ENCODE assay signal across 10 cellular contexts in genomic region chr5:66661149-66661548, GRCh38.
DNase-seq lines count a peak whose midpoint lies in the region; ATAC-seq and TF ChIP-seq lines count a peak whose summit lies in the region.
"Had no signal": no experiment of that assay in that cellular context is flagged by ENCODE, and none has a peak within 500 bp of the region (broad histone marks: within the 10 kb centered on the region; RNA-seq: fewer than 3 reads in every experiment).

No MANE protein-coding gene starts in this region.

- peak overlapping the region in 5 of 10 donors; percentile 17 to 59 (median 33) for H3K27ac ChIP-seq in heart right ventricle
- no peak overlapping the region for H3K27ac ChIP-seq in ascending aorta

- TF ChIP-seq CTCF in heart right ventricle (IDR thresholded peaks at IDR 0.05) (no peak), ascending aorta (IDR thresholded peaks at IDR 0.05) (no peak), natural killer cell (IDR thresholded peaks at IDR 0.05) (no peak)

- H3K36me3 ChIP-seq in adipocyte (ENCODE audit: control insufficient read depth, insufficient read depth, low read length, severe bottlenecking) (no peaks in the 10 kb centered on the region), heart right ventricle (no peaks in the 10 kb centered on the region), ascending aorta (no peaks in the 10 kb centered on the region)

- H3K4me3 Mint-ChIP-seq in natural killer cell = no peak overlapping the region
- H3K4me3 Mint-ChIP-seq: nephron; stimulated activated memory B cell treated with anti-CD40 and anti-IgM and Interleukin-4, amounts not matched to agents 10 μg/mL and 1 μg/mL and 100 μg/mL, for 72 hours had no signal

- ATAC-seq in heart right ventricle (peak; percentile 60 to 82 (median 78)), HG03095 (IDR thresholded peaks at IDR 0.05; ENCODE audit: unreplicated experiment) (no peak), natural killer cell (no peak)
- ATAC-seq: stimulated activated memory B cell treated with anti-CD40 and anti-IgM and Interleukin-4, amounts not matched to agents 10 μg/mL and 1 μg/mL and 100 μg/mL, for 72 hours had no signal

- DNase-seq in GM04504 (ENCODE audit: low read depth) = peak; percentile 53
- peak; percentile 2 for DNase-seq in adipocyte (ENCODE audit: low read depth)
- DNase-seq in heart right ventricle = peak; percentile 26 to 54
- DNase-seq in retina = peak; percentile 25
- DNase-seq in ascending aorta (ENCODE audit: low spot score in 2 of 2) = no peak
- no peak for DNase-seq in ecto neural progenitor cell (ENCODE audit: low spot score)
- no peak for DNase-seq in natural killer cell

- H3K4me1 ChIP-seq in adipocyte (ENCODE audit: control insufficient read depth, insufficient read depth, low read length) (peaks cover 15% of the 10 kb centered on the region), heart right ventricle (peaks cover 3 to 37% (median 14%) of the 10 kb centered on the region in 9 donors), ascending aorta (no peaks in the 10 kb centered on the region)

- intact Hi-C loops in heart right ventricle (cut with DNase I) (no loop called here), ascending aorta (cut with DNase I) (no loop called here), natural killer cell (cut with micrococcal nuclease) (no loop called here)

- H3K4me3 ChIP-seq in adipocyte (ENCODE audit: low read length) = no peak overlapping the region
- H3K4me3 ChIP-seq in heart right ventricle = no peak overlapping the region
- H3K4me3 ChIP-seq in ascending aorta = no peak overlapping the region

- peaks cover 5 to 11% of the 10 kb centered on the region in 2 donors for H3K9me3 Mint-ChIP-seq in natural killer cell
- H3K9me3 Mint-ChIP-seq: nephron had no signal

- H3K27ac Mint-ChIP-seq in natural killer cell = no peak overlapping the region
- H3K27ac Mint-ChIP-seq: nephron; stimulated activated memory B cell treated with anti-CD40 and anti-IgM and Interleukin-4, amounts not matched to agents 10 μg/mL and 1 μg/mL and 100 μg/mL, for 72 hours had no signal

- H3K36me3 Mint-ChIP-seq in natural killer cell = no peaks in the 10 kb centered on the region

- H3K9ac ChIP-seq in adipocyte (ENCODE audit: low read length) = no peak overlapping the region

- H3K9me3 ChIP-seq in adipocyte (ENCODE audit: control insufficient read depth, low read length) (no peaks in the 10 kb centered on the region), heart right ventricle (no peaks in the 10 kb centered on the region), ascending aorta (no peaks in the 10 kb centered on the region)

- H3K4me1 Mint-ChIP-seq in natural killer cell = no peaks in the 10 kb centered on the region
- H3K4me1 Mint-ChIP-seq: stimulated activated memory B cell treated with anti-CD40 and anti-IgM and Interleukin-4, amounts not matched to agents 10 μg/mL and 1 μg/mL and 100 μg/mL, for 72 hours had no signal

- peaks cover 12 to 22% of the 10 kb centered on the region in 2 donors for H3K27me3 Mint-ChIP-seq in natural killer cell (ENCODE audit: low read depth in 2 of 2)
- H3K27me3 Mint-ChIP-seq: stimulated activated memory B cell treated with anti-CD40 and anti-IgM and Interleukin-4, amounts not matched to agents 10 μg/mL and 1 μg/mL and 100 μg/mL, for 72 hours had no signal

- 4 to 27% methylated on average over 3 of the region's 3 CpGs for WGBS in heart right ventricle, 2 donors

- H3K27me3 ChIP-seq in adipocyte (replicated peaks; ENCODE audit: control insufficient read depth, insufficient read depth, low read length) (no peaks in the 10 kb centered on the region), heart right ventricle (no peaks in the 10 kb centered on the region), ascending aorta (no peaks in the 10 kb centered on the region)

Comparison
In these comparisons a context has a peak if more than half of its experiments do, and no peak if none do; other contexts are left out.
1. DNase-seq: peak in GM04504 (single experiment), adipocyte (single experiment), heart right ventricle (2 of 2) and retina (single experiment); none in ascending aorta (0 of 2), ecto neural progenitor cell (single experiment) and natural killer cell (single experiment).
2. ATAC-seq: peak in heart right ventricle (8 of 8); none in HG03095 (single experiment) and natural killer cell (0 of 3).